ENCODE assay signal across 8 cellular contexts in genomic region chr5:132883261-132883834, GRCh38. TPM values are rescaled to one million over a fixed set of nuclear protein-coding genes. Genes with fewer than 3 reads are reported as not detected.
DNase-seq lines count a peak whose midpoint lies in the region; ATAC-seq, FAIRE-seq and TF ChIP-seq lines count a peak whose summit lies in the region.

No MANE protein-coding gene starts in this region.

- CTCF ChIA-PET in activated CD4-positive, alpha-beta memory T cell treated with anti-CD3 and anti-CD28 coated beads for 36 hours (lab: Charles Lee), result interaction anchor here (0.6 to 2.6 kb wide), 17 partner anchors 10 to 497 kb away, joined by 3 to 17 read pairs (median 3); partner anchors contain the start of genes GDF9, SHROOM1 and UQCRQ

- POLR2A ChIA-PET in activated CD4-positive, alpha-beta memory T cell treated with anti-CD3 and anti-CD28 coated beads for 36 hours (lab: Charles Lee), result no interaction called here

- H3K79me2 ChIP-seq in osteoblast (ENCODE audit: insufficient read depth, low read length), result peaks cover 10% of the 10 kb centered on the region

- DNase-seq in DMS53 (lab: John Stamatoyannopoulos, UW) (peak; percentile 87), H54 (ENCODE audit: insufficient read length, low spot score) (peak; percentile 16), NCI-H345 treated with DMSO at 0.1 percent for 48 hours (lab: John Stamatoyannopoulos, UW; ENCODE audit: unreplicated experiment) (peak; percentile 13), globus pallidus (ENCODE audit: low spot score) (peak; percentile 83), osteoblast (ENCODE audit: insufficient read length, low spot score, missing footprints) (no peak), GOT3 (lab: John Stamatoyannopoulos, UW) (no peak)
- DNase-seq in activated CD4-positive, alpha-beta memory T cell treated with anti-CD3 and anti-CD28 coated beads for 36 hours, result peak; percentile 38

- no peak overlapping the region for H3K27ac Mint-ChIP-seq in activated CD4-positive, alpha-beta memory T cell treated with anti-CD3 and anti-CD28 coated beads for 36 hours

- peak; percentile 75 for TF ChIP-seq CTCF in osteoblast (IDR thresholded peaks at IDR 0.05; ENCODE audit: extremely low read depth, low read depth, low read length)

- no peak for ATAC-seq in GM19035 (IDR thresholded peaks at IDR 0.05; ENCODE audit: unreplicated experiment)

- TF ChIP-seq POLR2A in H54 (IDR thresholded peaks at IDR 0.05; ENCODE audit: low read depth, low read length), result no peak

- intact Hi-C loops in activated CD4-positive, alpha-beta memory T cell treated with anti-CD3 and anti-CD28 coated beads for 36 hours (cut with micrococcal nuclease), result loop anchor here (2.0 kb wide), 1 partner anchor 53 kb away; the partner anchor contains the start of gene SHROOM1

- no peaks in the 10 kb centered on the region for H3K27me3 Mint-ChIP-seq in activated CD4-positive, alpha-beta memory T cell treated with anti-CD3 and anti-CD28 coated beads for 36 hours

- FAIRE-seq in H54 (lab: Jason Lieb, UNC), result peak; percentile 93

- peaks cover 28% of the 10 kb centered on the region for H3K36me3 Mint-ChIP-seq in activated CD4-positive, alpha-beta memory T cell treated with anti-CD3 and anti-CD28 coated beads for 36 hours

- no peak overlapping the region for H3K4me2 ChIP-seq in osteoblast (ENCODE audit: insufficient read depth, low read length)

- H3K27ac ChIP-seq in osteoblast (ENCODE audit: low read depth, low read length), result no peak overlapping the region

- H3K4me3 Mint-ChIP-seq in activated CD4-positive, alpha-beta memory T cell treated with anti-CD3 and anti-CD28 coated beads for 36 hours, result no peak overlapping the region

- H3K4me1 Mint-ChIP-seq in activated CD4-positive, alpha-beta memory T cell treated with anti-CD3 and anti-CD28 coated beads for 36 hours (ENCODE audit: low read depth), result peaks cover 3% of the 10 kb centered on the region

- no peaks in the 10 kb centered on the region for H3K9me3 Mint-ChIP-seq in activated CD4-positive, alpha-beta memory T cell treated with anti-CD3 and anti-CD28 coated beads for 36 hours

- H3K27me3 ChIP-seq in osteoblast (ENCODE audit: insufficient read depth, low read length), result no peaks in the 10 kb centered on the region

- H2AFZ ChIP-seq in osteoblast (ENCODE audit: low read length), result no peak overlapping the region

- H3K4me3 ChIP-seq in osteoblast (ENCODE audit: insufficient read depth, low read length), result no peak overlapping the region

- peaks cover 10% of the 10 kb centered on the region for H4K20me1 ChIP-seq in osteoblast (ENCODE audit: insufficient read depth, low read length)

- H3K4me1 ChIP-seq in osteoblast (ENCODE audit: insufficient read depth, low read length), result peaks cover under 1% of the 10 kb centered on the region

- no peaks in the 10 kb centered on the region for H3K9me3 ChIP-seq in osteoblast (ENCODE audit: low read depth, low read length)

- H3K36me3 ChIP-seq in osteoblast (ENCODE audit: insufficient read depth, low read length), result peaks cover 80% of the 10 kb centered on the region

RNA-seq across cellular contexts. Expression of gene LEAP2, which starts 9.9 kb away (rescaled TPM):
- 1 to 10 TPM; 1.7 to 3.2 TPM for total RNA-seq in activated CD4-positive, alpha-beta memory T cell treated with anti-CD3 and anti-CD28 coated beads for 36 hours
- total RNA-seq in osteoblast, result under 0.01 and 0.29 TPM in 2 replicates

RNA-seq across cellular contexts. Expression of gene UQCRQ, which starts 16.9 kb away (rescaled TPM):
- total RNA-seq in activated CD4-positive, alpha-beta memory T cell treated with anti-CD3 and anti-CD28 coated beads for 36 hours, result 100 to 1,000 TPM; 540 to 565 TPM
- 76.0 and 94.6 TPM in 2 replicates for total RNA-seq in osteoblast

RNA-seq across cellular contexts. Expression of gene GDF9, which starts 17.1 kb away (rescaled TPM):
- under 1 TPM; 0.43 to 0.73 TPM for total RNA-seq in activated CD4-positive, alpha-beta memory T cell treated with anti-CD3 and anti-CD28 coated beads for 36 hours
- total RNA-seq in osteoblast, result 0.29 and 0.36 TPM in 2 replicates

RNA-seq across cellular contexts. Expression of gene SHROOM1, which starts 52.9 kb away (rescaled TPM):
- 1 to 10 TPM; 1.2 to 1.6 TPM for total RNA-seq in activated CD4-positive, alpha-beta memory T cell treated with anti-CD3 and anti-CD28 coated beads for 36 hours
- 4.7 and 6.2 TPM in 2 replicates for total RNA-seq in osteoblast

Comparison
In these comparisons a context has a peak if more than half of its experiments do, and no peak if none do; other contexts are left out.
1. DNase-seq: peak in DMS53 (single experiment), H54 (single experiment), NCI-H345 treated with DMSO at 0.1 percent for 48 hours (single experiment), activated CD4-positive, alpha-beta memory T cell treated with anti-CD3 and anti-CD28 coated beads for 36 hours (single experiment) and globus pallidus (single experiment); none in osteoblast (single experiment) and GOT3 (single experiment).